Comparison of ENCODE assay signal across 8 cellular contexts in genomic region chr3:43995078-43995928, GRCh38.
DNase-seq lines count a peak whose midpoint lies in the region; ATAC-seq lines count a peak whose summit lies in the region.

No MANE protein-coding gene starts in this region.

- DNase-seq in NCI-H748 (lab: John Stamatoyannopoulos, UW; ENCODE audit: unreplicated experiment): peak; percentile 82
- DNase-seq in NCI-H748 treated with DMSO at 0.1 percent for 48 hours (lab: John Stamatoyannopoulos, UW): no peak
- peak; percentile 51 for DNase-seq in LHCN-M2 (ENCODE audit: low read depth)
- peak; percentile 34 to 43 for DNase-seq in activated T-cell treated with anti-CD3 and anti-CD28 coated beads, Interleukin-2, amount 50 U/mL, for 72 hours

- peak overlapping the region; percentile 87 for H3K4me3 ChIP-seq in iPS-15b (ENCODE audit: low read depth, low read length)

- H3K27me3 ChIP-seq in iPS-15b (ENCODE audit: control insufficient read depth, insufficient read depth, low read length): peaks cover 69% of the 10 kb centered on the region

- H3K4me1 ChIP-seq in iPS-15b (ENCODE audit: control insufficient read depth, insufficient read depth, low read length): peaks cover 6% of the 10 kb centered on the region

- peaks cover 38% of the 10 kb centered on the region for H3K4me1 Mint-ChIP-seq in activated T-cell treated with anti-CD3 and anti-CD28 coated beads, Interleukin-2, amount 50 U/mL, for 72 hours (ENCODE audit: low read depth)
- H3K4me1 Mint-ChIP-seq in stimulated activated naive CD8-positive, alpha-beta T cell treated with anti-CD3 and anti-CD28 coated beads, Interleukin-15, Interleukin-2, amounts not matched to agents 100 ng/mL and 50 ng/mL, for 24 hours (ENCODE audit: low read depth): peaks cover 41% of the 10 kb centered on the region

- peaks cover 8 to 10% of the 10 kb centered on the region in 2 donors for H3K36me3 Mint-ChIP-seq in activated T-cell treated with anti-CD3 and anti-CD28 coated beads, Interleukin-2, amount 50 U/mL, for 72 hours (ENCODE audit: insufficient read depth in 2 of 2)
- H3K36me3 Mint-ChIP-seq in stimulated activated naive CD8-positive, alpha-beta T cell treated with anti-CD3 and anti-CD28 coated beads, Interleukin-15, Interleukin-2, amounts not matched to agents 100 ng/mL and 50 ng/mL, for 24 hours (ENCODE audit: low read depth): peaks cover 5% of the 10 kb centered on the region

- H3K9me3 Mint-ChIP-seq in activated T-cell treated with anti-CD3 and anti-CD28 coated beads, Interleukin-2, amount 50 U/mL, for 72 hours: peaks cover 1 to 8% of the 10 kb centered on the region in 2 donors
- H3K9me3 Mint-ChIP-seq in stimulated activated naive CD8-positive, alpha-beta T cell treated with anti-CD3 and anti-CD28 coated beads, Interleukin-15, Interleukin-2, amounts not matched to agents 100 ng/mL and 50 ng/mL, for 24 hours: peaks cover 8% of the 10 kb centered on the region

- H3K9ac ChIP-seq in iPS-15b (ENCODE audit: low read depth, low read length): no peak overlapping the region

- H3K27me3 Mint-ChIP-seq in activated T-cell treated with anti-CD3 and anti-CD28 coated beads, Interleukin-2, amount 50 U/mL, for 72 hours (ENCODE audit: low read depth): peaks cover 86% of the 10 kb centered on the region
- peaks cover 82% of the 10 kb centered on the region for H3K27me3 Mint-ChIP-seq in stimulated activated naive CD8-positive, alpha-beta T cell treated with anti-CD3 and anti-CD28 coated beads, Interleukin-15, Interleukin-2, amounts not matched to agents 100 ng/mL and 50 ng/mL, for 24 hours

- peak; percentile 52 to 57 for ATAC-seq in activated T-cell treated with anti-CD3 and anti-CD28 coated beads, Interleukin-2, amount 50 U/mL, for 72 hours (replicated peaks in 1 of 2)
- ATAC-seq in GM19395 (IDR thresholded peaks at IDR 0.05; ENCODE audit: unreplicated experiment): no peak
- no peak for ATAC-seq in HG02973 (IDR thresholded peaks at IDR 0.05; ENCODE audit: unreplicated experiment)

- no peaks in the 10 kb centered on the region for H3K36me3 ChIP-seq in iPS-15b (ENCODE audit: control insufficient read depth, insufficient read depth, low read length)

- peak overlapping the region; percentile 90 to 94 for H3K4me3 Mint-ChIP-seq in activated T-cell treated with anti-CD3 and anti-CD28 coated beads, Interleukin-2, amount 50 U/mL, for 72 hours
- H3K4me3 Mint-ChIP-seq in stimulated activated naive CD8-positive, alpha-beta T cell treated with anti-CD3 and anti-CD28 coated beads, Interleukin-15, Interleukin-2, amounts not matched to agents 100 ng/mL and 50 ng/mL, for 24 hours: peak overlapping the region; percentile 73

- H3K9me3 ChIP-seq in iPS-15b (ENCODE audit: control insufficient read depth, insufficient read depth, low read length): no peaks in the 10 kb centered on the region

- no peak overlapping the region for H3K27ac Mint-ChIP-seq in activated T-cell treated with anti-CD3 and anti-CD28 coated beads, Interleukin-2, amount 50 U/mL, for 72 hours
- H3K27ac Mint-ChIP-seq in stimulated activated naive CD8-positive, alpha-beta T cell treated with anti-CD3 and anti-CD28 coated beads, Interleukin-15, Interleukin-2, amounts not matched to agents 100 ng/mL and 50 ng/mL, for 24 hours: no peak overlapping the region

Comparison
In these comparisons a context has a peak if more than half of its experiments do, and no peak if none do; other contexts are left out.
1. ATAC-seq: peak in activated T-cell treated with anti-CD3 and anti-CD28 coated beads, Interleukin-2, amount 50 U/mL, for 72 hours (2 of 2); none in GM19395 (single experiment) and HG02973 (single experiment).